18 cellular contexts compared by ENCODE assay signal in the genomic region with DNA sequence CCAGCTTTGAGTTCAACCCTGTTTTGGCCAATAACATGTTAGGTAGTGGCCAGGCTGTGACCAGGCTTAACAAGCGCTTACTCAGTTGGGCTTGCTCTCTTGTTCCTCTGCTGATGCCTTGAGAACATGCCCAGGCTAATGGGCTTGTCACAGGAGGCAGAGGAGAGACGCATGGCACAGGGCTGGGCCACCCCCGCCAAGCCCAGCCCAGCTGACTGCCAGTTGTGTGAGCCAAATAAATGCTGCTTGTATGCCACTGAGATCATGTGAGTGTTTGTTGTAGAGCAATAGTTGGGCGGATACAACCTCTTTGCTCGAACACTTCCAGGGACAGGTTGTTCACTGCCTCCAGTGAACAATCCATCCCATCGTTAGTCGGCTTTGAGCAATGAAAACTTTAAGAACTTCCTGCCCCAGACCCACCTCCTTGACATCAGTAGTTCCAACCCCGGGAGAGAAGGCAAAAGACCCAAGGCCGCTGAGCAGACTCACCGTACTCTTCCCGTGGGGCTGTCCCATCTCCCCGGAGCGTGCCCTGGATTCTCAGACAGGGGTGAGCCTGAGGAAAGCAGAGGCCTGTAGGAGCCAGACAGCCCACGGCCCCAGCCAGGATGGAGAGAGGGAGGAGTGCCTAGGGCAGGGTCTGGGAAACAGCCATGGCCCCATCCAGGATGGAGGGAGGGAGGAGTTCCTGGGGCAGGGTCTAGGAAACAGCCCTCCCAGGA. TPM values are rescaled to one million over a fixed set of nuclear protein-coding genes. Genes with fewer than 3 reads are reported as not detected.
A peak's percentile ranks its signal among the peaks of the same experiment; 100 is the strongest.
DNase-seq lines count a peak whose midpoint lies in the region; ATAC-seq, FAIRE-seq and TF ChIP-seq lines count a peak whose summit lies in the region.
"Had no signal": no experiment of that assay in that cellular context is flagged by ENCODE, and none has a peak within 500 bp of the region (broad histone marks: within the 10 kb centered on the region; RNA-seq: fewer than 3 reads in every experiment).

No MANE protein-coding gene starts in this region.

- H3K36me3 ChIP-seq in mucosa of rectum (ENCODE audit: control insufficient read depth in 2 of 2, insufficient read depth in 2 of 2, low read length in 2 of 2) (peaks cover 0 to 7% of the 10 kb centered on the region in 2 donors), upper lobe of left lung (no peaks in the 10 kb centered on the region), mesenchymal stem cell (ENCODE audit: control insufficient read depth in 1 of 2, insufficient read depth in 2 of 2, low read depth in 1 of 2, low read length in 2 of 2) (no peaks in the 10 kb centered on the region)
- H3K36me3 ChIP-seq: HAP-1, right lobe of liver had no signal

- H3K79me1 ChIP-seq in mesenchymal stem cell (replicated peaks; ENCODE audit: low read length, poor library complexity, severe bottlenecking), result no peaks in the 10 kb centered on the region

- H3K9ac ChIP-seq in mucosa of rectum (ENCODE audit: low read depth in 1 of 2, low read length in 2 of 2), result peak overlapping the region in 1 of 2 donors; percentile 57
- no peak overlapping the region for H3K9ac ChIP-seq in mesenchymal stem cell (ENCODE audit: low read length)

- H3K4ac ChIP-seq in mesenchymal stem cell (ENCODE audit: low read depth in 1 of 2, low read length in 2 of 2), result no peak overlapping the region

- no peak for FAIRE-seq in frontal cortex (lab: Jason Lieb, UNC)
- FAIRE-seq: GM12878, GM19239 had no signal

- no peak overlapping the region for H4K8ac ChIP-seq in mesenchymal stem cell (ENCODE audit: low read length)

- peak in 1 of 4 donors; percentile 72 for TF ChIP-seq EP300 in upper lobe of left lung (IDR thresholded peaks at IDR 0.05)

- TF ChIP-seq CTCF in upper lobe of left lung (IDR thresholded peaks at IDR 0.05), result no peak

- H3K4me2 ChIP-seq in mesenchymal stem cell (ENCODE audit: low read length, poor library complexity, severe bottlenecking), result no peak overlapping the region

- no peak overlapping the region for H2AK5ac ChIP-seq in mesenchymal stem cell (ENCODE audit: low read length, severe bottlenecking)

- H4K91ac ChIP-seq in mesenchymal stem cell (ENCODE audit: low read length), result no peak overlapping the region

- H3K27ac ChIP-seq in mucosa of rectum (ENCODE audit: low read depth in 2 of 2, low read length in 2 of 2) (peak overlapping the region; percentile 63 to 89), upper lobe of left lung (peak overlapping the region; percentile 5 to 82 (median 68)), mesenchymal stem cell (ENCODE audit: low read length, poor library complexity, severe bottlenecking) (no peak overlapping the region)
- H3K27ac ChIP-seq: coronary artery, right lobe of liver had no signal

- H3K4me1 ChIP-seq in mucosa of rectum (ENCODE audit: control insufficient read depth in 2 of 2, insufficient read depth in 2 of 2, low read length in 2 of 2) (peaks cover 28 to 47% of the 10 kb centered on the region in 2 donors), upper lobe of left lung (peaks cover 13 to 39% (median 25%) of the 10 kb centered on the region in 4 donors), mesenchymal stem cell (ENCODE audit: control insufficient read depth, insufficient read depth, low read depth, low read length) (peaks cover 20% of the 10 kb centered on the region)
- H3K4me1 ChIP-seq: HAP-1, right lobe of liver had no signal

- ATAC-seq in upper lobe of left lung (ENCODE audit: low FRiP score in 2 of 2), result peak; percentile 27 to 75
- ATAC-seq: activated naive CD4-positive, alpha-beta T cell treated with anti-CD3 and anti-CD28 coated beads, Interleukin-2, amount 50 U/mL, for 72 hours; GM12878 had no signal

- H3K27me3 ChIP-seq in mucosa of rectum (ENCODE audit: control insufficient read depth in 2 of 2, insufficient read depth in 2 of 2, low read length in 2 of 2) (no peaks in the 10 kb centered on the region), upper lobe of left lung (no peaks in the 10 kb centered on the region), mesenchymal stem cell (ENCODE audit: control insufficient read depth in 1 of 2, insufficient read depth in 1 of 2, low read length in 2 of 2) (peaks cover 0 to 53% of the 10 kb centered on the region in 2 experiments)
- H3K27me3 ChIP-seq: right lobe of liver had no signal

- 75 to 81% methylated on average over 13 to 14 of the region's 14 CpGs for WGBS in upper lobe of left lung, 2 donors
- 91% methylated on average over 14 of the region's 14 CpGs for WGBS in mesenchymal stem cell

- H2BK12ac ChIP-seq in mesenchymal stem cell (ENCODE audit: low read length in 2 of 2), result peak overlapping the region in 1 of 2 experiments; percentile 15

- no peak overlapping the region for H3K23ac ChIP-seq in mesenchymal stem cell (ENCODE audit: low read length in 2 of 2)

- H3K9me3 ChIP-seq in mucosa of rectum (ENCODE audit: control insufficient read depth in 2 of 2, low read length in 2 of 2) (no peaks in the 10 kb centered on the region), upper lobe of left lung (no peaks in the 10 kb centered on the region), mesenchymal stem cell (ENCODE audit: control insufficient read depth, low read length) (no peaks in the 10 kb centered on the region)
- H3K9me3 ChIP-seq: HAP-1, right lobe of liver had no signal

- H3K4me3 ChIP-seq in mucosa of rectum (ENCODE audit: low read length in 2 of 2), result peak overlapping the region in 1 of 2 donors; percentile 28
- H3K4me3 ChIP-seq in upper lobe of left lung, result peak overlapping the region in 1 of 4 donors; percentile 10
- no peak overlapping the region for H3K4me3 ChIP-seq in mesenchymal stem cell (ENCODE audit: insufficient read depth in 1 of 2, low read depth in 1 of 2, low read length in 2 of 2)
- H3K4me3 ChIP-seq: coronary artery, GM12878, HAP-1, right lobe of liver had no signal

- no peak overlapping the region for H3K18ac ChIP-seq in mesenchymal stem cell (ENCODE audit: low read depth in 1 of 2, low read length in 2 of 2)

- H2BK120ac ChIP-seq in mesenchymal stem cell (ENCODE audit: low read depth, low read length), result no peak overlapping the region

- peak; percentile 9 for DNase-seq in activated T-cell treated with anti-CD3 and anti-CD28 coated beads, Interleukin-2, amount 50 U/mL, for 1 hour
- no peak for DNase-seq in activated T-cell treated with anti-CD3 and anti-CD28 coated beads, Interleukin-2, amount 50 U/mL, for 48 hours
- peak; percentile 35 to 46 for DNase-seq in frontal cortex (ENCODE audit: low spot score in 2 of 2)
- DNase-seq in upper lobe of left lung, result peak; percentile 86 to 89
- DNase-seq in mesenchymal stem cell, result no peak
- no peak for DNase-seq in retina
- DNase-seq in EL, result no peak
- DNase-seq: activated CD8-positive, alpha-beta memory T cell treated with anti-CD3 and anti-CD28 coated beads for 24 hours; glutamatergic neuron had no signal

- TF ChIP-seq POLR2A in upper lobe of left lung (IDR thresholded peaks at IDR 0.05), result peak in 1 of 4 donors; percentile 56

- H3K14ac ChIP-seq in mesenchymal stem cell (ENCODE audit: low read length in 2 of 2), result peak overlapping the region in 1 of 2 experiments; percentile 35

- no peak overlapping the region for H2BK5ac ChIP-seq in mesenchymal stem cell (ENCODE audit: low read depth, low read length, poor library complexity, severe bottlenecking)

- H2BK15ac ChIP-seq in mesenchymal stem cell (ENCODE audit: low read depth, poor library complexity, severe bottlenecking), result no peak overlapping the region

- no peak overlapping the region for H2AFZ ChIP-seq in mesenchymal stem cell (ENCODE audit: low read depth, low read length)

RNA-seq across cellular contexts. Expression of a gene that starts 4.1 kb away (rescaled TPM):
- not detected for total RNA-seq in frontal cortex
- total RNA-seq in upper lobe of left lung, result 100 to 1,000 TPM in 3 of 6 donors, 10 to 100 TPM in 3; 57.8 to 162 (median 99.8) TPM
- not detected for polyA plus RNA-seq in mesenchymal stem cell (2013, experiment 1 of 2)
- not detected for polyA plus RNA-seq in mesenchymal stem cell (2013, experiment 2 of 2)
- total RNA-seq: activated naive CD4-positive, alpha-beta T cell treated with anti-CD3 and anti-CD28 coated beads, Interleukin-2, amount 50 U/mL, for 72 hours; GM12878; lung microvascular endothelial cell; right lobe of liver; T-helper 2 cell treated with Interferon-gamma antibody and Interleukin-4, amounts not matched to agents 100 ng/mL and 5 ng/mL, for 36 hours had no signal
- polyA plus RNA-seq: GM12878 had no signal

RNA-seq across cellular contexts. Expression of a gene that starts 55.7 kb away (rescaled TPM):
- 54.2 TPM for total RNA-seq in frontal cortex
- 100 to 1,000 TPM in 1 of 6 donors, 10 to 100 TPM in 5; 56.4 to 325 (median 85.3) TPM for total RNA-seq in upper lobe of left lung
- 34.2 TPM for polyA plus RNA-seq in mesenchymal stem cell (2013, experiment 1 of 2)
- polyA plus RNA-seq in mesenchymal stem cell (2013, experiment 2 of 2), result 32.4 TPM

RNA-seq across cellular contexts. Expression of a gene that starts 58.0 kb away (rescaled TPM):
- total RNA-seq in frontal cortex (under 0.01 TPM), upper lobe of left lung (not detected)
- polyA plus RNA-seq in mesenchymal stem cell (2013, experiment 1 of 2), result not detected
- not detected for polyA plus RNA-seq in mesenchymal stem cell (2013, experiment 2 of 2)
- total RNA-seq: activated naive CD4-positive, alpha-beta T cell treated with anti-CD3 and anti-CD28 coated beads, Interleukin-2, amount 50 U/mL, for 72 hours; GM12878; lung microvascular endothelial cell; right lobe of liver; T-helper 2 cell treated with Interferon-gamma antibody and Interleukin-4, amounts not matched to agents 100 ng/mL and 5 ng/mL, for 36 hours had no signal

Comparison
In these comparisons a context has a peak if more than half of its experiments do, and no peak if none do; other contexts are left out.
1. DNase-seq: peak in activated T-cell treated with anti-CD3 and anti-CD28 coated beads, Interleukin-2, amount 50 U/mL, for 1 hour (single experiment), frontal cortex (2 of 2) and upper lobe of left lung (2 of 2); none in activated T-cell treated with anti-CD3 and anti-CD28 coated beads, Interleukin-2, amount 50 U/mL, for 48 hours (0 of 2), mesenchymal stem cell (single experiment), retina (single experiment) and EL (single experiment).
2. RNA of a gene that starts 4.1 kb away (total RNA-seq): 57.8 to 162 TPM in upper lobe of left lung; not detected in frontal cortex (single experiment); every median in the first group is over 10 times any median in the second.